ENCODE assay signal across 9 cellular contexts in the genomic region with DNA sequence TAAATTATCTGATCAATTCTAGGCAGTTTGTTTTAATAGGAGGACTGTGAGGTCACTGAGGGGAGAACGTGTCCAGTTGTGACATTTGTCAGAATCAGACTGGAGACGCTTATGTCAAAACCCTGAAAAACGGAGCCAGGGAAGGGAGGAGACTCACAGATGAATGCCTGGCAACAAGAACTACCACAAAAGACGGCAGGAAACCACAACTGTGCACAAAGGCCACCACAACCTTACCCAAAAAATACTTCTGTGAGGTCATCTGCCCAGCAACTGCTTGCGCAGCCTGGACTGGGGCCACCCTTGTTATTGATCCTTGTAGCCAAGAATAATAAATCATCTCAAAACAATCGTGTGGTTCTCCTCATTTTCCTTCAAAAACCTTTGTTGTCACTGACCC.
A peak's percentile ranks its signal among the peaks of the same experiment; 100 is the strongest.
DNase-seq lines count a peak whose midpoint lies in the region; ATAC-seq and TF ChIP-seq lines count a peak whose summit lies in the region.
"Had no signal": no experiment of that assay in that cellular context is flagged by ENCODE, and none has a peak within 500 bp of the region (broad histone marks: within the 10 kb centered on the region; RNA-seq: fewer than 3 reads in every experiment).

No MANE protein-coding gene starts in this region.

- H3K4me3 ChIP-seq in NB4 (ENCODE audit: low read depth, low read length), result no peak overlapping the region
- no peak overlapping the region for H3K4me3 ChIP-seq in astrocyte of the cerebellum (ENCODE audit: low read depth, low read length)
- no peak overlapping the region for H3K4me3 ChIP-seq in upper lobe of right lung
- no peak overlapping the region for H3K4me3 ChIP-seq in ovary
- H3K4me3 ChIP-seq: tibial nerve had no signal

- H3K4me1 ChIP-seq in upper lobe of right lung, result no peaks in the 10 kb centered on the region
- H3K4me1 ChIP-seq in ovary (ENCODE audit: insufficient read depth), result no peaks in the 10 kb centered on the region
- H3K4me1 ChIP-seq: tibial nerve had no signal

- TF ChIP-seq POLR2A in NB4 (IDR thresholded peaks at IDR 0.05; ENCODE audit: extremely low read depth, insufficient read length) (no peak), ovary (IDR thresholded peaks at IDR 0.05) (no peak)

- in situ Hi-C loops in astrocyte of the cerebellum (cut with HindIII; ENCODE audit: low sequenced_read_pairs), result no loop called here

- intact Hi-C loops in upper lobe of right lung (cut with DNase I), result no loop called here
- intact Hi-C loops in ovary (cut with DNase I), result no loop called here

- ATAC-seq in upper lobe of right lung (peak; percentile 68), GM21737 (IDR thresholded peaks at IDR 0.05; ENCODE audit: unreplicated experiment) (no peak), HG03571 (IDR thresholded peaks at IDR 0.05; ENCODE audit: unreplicated experiment) (no peak)

- no peak for TF ChIP-seq EP300 in ovary (IDR thresholded peaks at IDR 0.05)

- H3K27me3 ChIP-seq in upper lobe of right lung, result peaks cover 9% of the 10 kb centered on the region
- no peaks in the 10 kb centered on the region for H3K27me3 ChIP-seq in ovary
- H3K27me3 ChIP-seq: tibial nerve had no signal

- H3K36me3 ChIP-seq in upper lobe of right lung, result no peaks in the 10 kb centered on the region
- no peaks in the 10 kb centered on the region for H3K36me3 ChIP-seq in ovary
- H3K36me3 ChIP-seq: tibial nerve had no signal

- WGBS in ovary, 3 donors, result 57 to 64% (median 58%) methylated on average over 6 of the region's 6 CpGs

- TF ChIP-seq CTCF in NB4 (IDR thresholded peaks at IDR 0.05; ENCODE audit: low read depth, low read length) (no peak), astrocyte of the cerebellum (IDR thresholded peaks at IDR 0.05; ENCODE audit: low read depth, low read length, missing control alignments) (no peak), upper lobe of right lung (IDR thresholded peaks at IDR 0.05) (no peak), ovary (IDR thresholded peaks at IDR 0.05) (no peak)

- DNase-seq in activated gamma-delta T cell treated with Interleukin-2 at 50 U/mL for 16 hours (peak; percentile 57), activated gamma-delta T cell (lab: John Stamatoyannopoulos, UW) (no peak), NB4 (ENCODE audit: low read depth) (peak; percentile 84), astrocyte of the cerebellum (ENCODE audit: low read depth) (peak; percentile 41), upper lobe of right lung (no peak), ovary (no peak)

- no peak overlapping the region for H3K27ac ChIP-seq in upper lobe of right lung
- no peak overlapping the region for H3K27ac ChIP-seq in ovary
- H3K27ac ChIP-seq: tibial nerve had no signal

- H3K9me3 ChIP-seq in upper lobe of right lung (no peaks in the 10 kb centered on the region), ovary (no peaks in the 10 kb centered on the region)
- H3K9me3 ChIP-seq: tibial nerve had no signal

Comparison
In these comparisons a context has a peak if more than half of its experiments do, and no peak if none do; other contexts are left out.
1. DNase-seq: peak in activated gamma-delta T cell treated with Interleukin-2 at 50 U/mL for 16 hours (single experiment), NB4 (single experiment) and astrocyte of the cerebellum (single experiment); none in activated gamma-delta T cell (single experiment), upper lobe of right lung (single experiment) and ovary (0 of 5).